In genomic region chr14:23361320-23361719, GRCh38 we compare ENCODE assay signal across 13 cellular contexts. TPM values are rescaled to one million over a fixed set of nuclear protein-coding genes. Genes with fewer than 3 reads are reported as not detected.
DNase-seq lines count a peak whose midpoint lies in the region; ATAC-seq, FAIRE-seq and TF ChIP-seq lines count a peak whose summit lies in the region.
"Had no signal": no experiment of that assay in that cellular context is flagged by ENCODE, and none has a peak within 500 bp of the region (broad histone marks: within the 10 kb centered on the region; RNA-seq: fewer than 3 reads in every experiment).

No MANE protein-coding gene starts in this region.

- H2AK5ac ChIP-seq in IMR-90 (ENCODE audit: low read depth, low read length): no peak overlapping the region

- H3K4me2 ChIP-seq in IMR-90 (ENCODE audit: low read depth, low read length) (no peak overlapping the region), neural progenitor cell (peak overlapping the region; percentile 10)

- no peaks in the 10 kb centered on the region for H3K9me3 Mint-ChIP-seq in neural progenitor cell

- no peak overlapping the region for H4K5ac ChIP-seq in IMR-90 (ENCODE audit: low read depth, low read length)

- H3F3A ChIP-seq in neural progenitor cell (ENCODE audit: low read depth): peaks cover 60% of the 10 kb centered on the region

- no peak for TF ChIP-seq RAD21 in IMR-90 (IDR thresholded peaks at IDR 0.05; ENCODE audit: low read length)

- H3K14ac ChIP-seq in IMR-90 (replicated peaks; ENCODE audit: low read depth, low read length): no peak overlapping the region

- H3K36me3 ChIP-seq in IMR-90 (ENCODE audit: control insufficient read depth, insufficient read depth, low read length) (peaks cover 30% of the 10 kb centered on the region), neural progenitor cell (peaks cover 3% of the 10 kb centered on the region)

- CTCF ChIA-PET in IMR-90 (lab: Yijun Ruan, JAX): interaction anchor here (2.5 kb wide), 1 partner anchor 9 kb away, joined by 8 read pairs; the partner anchor contains the start of gene SLC22A17

- H3K27me3 ChIP-seq in IMR-90 (ENCODE audit: control insufficient read depth, insufficient read depth, low read length): no peaks in the 10 kb centered on the region
- H3K27me3 ChIP-seq in neural progenitor cell: no peaks in the 10 kb centered on the region

- 0 out of 2 replicates have a peak, but pooled peaks have one; percentile 21 for TF ChIP-seq POLR2A in IMR-90 (IDR thresholded peaks at IDR 0.05; ENCODE audit: low read depth, low read length)

- H3K4me3 ChIP-seq in IMR-90 (ENCODE audit: insufficient read depth, low read depth, low read length) (no peak overlapping the region), neural progenitor cell (no peak overlapping the region)

- H3K27me3 Mint-ChIP-seq in neural progenitor cell (ENCODE audit: insufficient read depth, low read depth): peaks cover 9% of the 10 kb centered on the region

- dilution Hi-C loops in IMR-90 (cut with HindIII; ENCODE audit: low sequenced_read_pairs, unreplicated experiment): no loop called here

- H4K20me1 ChIP-seq in IMR-90 (ENCODE audit: insufficient read depth, low read length) (peaks cover 12% of the 10 kb centered on the region; the same call in 1 of the 2 replicates), neural progenitor cell (ENCODE audit: low read depth) (peaks cover 68% of the 10 kb centered on the region)

- H3K4me1 ChIP-seq in IMR-90 (ENCODE audit: control insufficient read depth, insufficient read depth, low read length) (peaks cover 4% of the 10 kb centered on the region), neural progenitor cell (peaks cover 19% of the 10 kb centered on the region)

- H3K18ac ChIP-seq in IMR-90 (ENCODE audit: low read depth, low read length): no peak overlapping the region

- no peak overlapping the region for H4K91ac ChIP-seq in IMR-90 (ENCODE audit: insufficient read depth, low read depth, low read length)

- in situ Hi-C loops in IMR-90 (cut with MboI; ENCODE audit: low sequenced_read_pairs): no loop called here

- H3K23ac ChIP-seq in IMR-90 (ENCODE audit: low read depth, low read length): no peak overlapping the region

- H3K4me1 Mint-ChIP-seq in neural progenitor cell: peaks cover 36% of the 10 kb centered on the region

- H2BK5ac ChIP-seq in IMR-90 (ENCODE audit: low read depth, low read length, poor library complexity, severe bottlenecking): no peak overlapping the region

- POLR2A ChIA-PET in IMR-90 (lab: Charles Lee; ENCODE audit: unreplicated experiment): no interaction called here

- H3K4me3 Mint-ChIP-seq in neural progenitor cell: no peak overlapping the region

- DNase-seq in Ammon's horn (ENCODE audit: low spot score): peak; percentile 68
- peak; percentile 79 for DNase-seq in IMR-90
- peak; percentile 59 for DNase-seq in fibroblast of gingiva (ENCODE audit: low read depth)
- no peak for DNase-seq in neural progenitor cell (ENCODE audit: low spot score)
- DNase-seq in D721Med (ENCODE audit: insufficient read length, low spot score): no peak
- no peak for DNase-seq in DMS153 treated with DMSO at 0.1 percent for 48 hours (lab: John Stamatoyannopoulos, UW; ENCODE audit: unreplicated experiment)
- no peak for DNase-seq in activated CD4-positive, CD25-positive, alpha-beta regulatory T cell (lab: John Stamatoyannopoulos, UW)
- DNase-seq in NCI-H526 (lab: John Stamatoyannopoulos, UW): no peak
- DNase-seq: NCI-H1417 treated with DMSO at 0.1 percent for 48 hours; stimulated activated naive CD4-positive, alpha-beta T cell; T-helper 1 cell had no signal

- FAIRE-seq in D721Med (lab: Jason Lieb, UNC): no peak
- FAIRE-seq: colon, HTR-8/SVneo had no signal

- H2AFZ ChIP-seq in IMR-90 (replicated peaks; ENCODE audit: low read length, poor library complexity): no peak overlapping the region
- no peak overlapping the region for H2AFZ ChIP-seq in neural progenitor cell (replicated peaks)

- no peak overlapping the region for H3K9ac ChIP-seq in IMR-90 (ENCODE audit: low read depth, low read length)
- no peak overlapping the region for H3K9ac ChIP-seq in neural progenitor cell

- no peak overlapping the region for H2BK20ac ChIP-seq in IMR-90 (ENCODE audit: low read depth, low read length)

- no peak overlapping the region for H2BK120ac ChIP-seq in IMR-90 (ENCODE audit: low read depth, low read length)

- BruUV-seq in IMR-90 (replicated peaks; lab: Mats Ljungman, UMichigan): no TSS peak

- no peak overlapping the region for H3K27ac Mint-ChIP-seq in neural progenitor cell

- H3K36me3 Mint-ChIP-seq in neural progenitor cell: peaks cover 23% of the 10 kb centered on the region

- no peaks in the 10 kb centered on the region for H3K9me3 ChIP-seq in IMR-90 (ENCODE audit: control insufficient read depth, insufficient read depth, low read length)
- H3K9me3 ChIP-seq in neural progenitor cell (ENCODE audit: low read depth): no peaks in the 10 kb centered on the region

- peaks cover 5% of the 10 kb centered on the region; the same call in 1 of the 2 replicates for H3K9me1 ChIP-seq in IMR-90 (ENCODE audit: insufficient read depth, low read length)

- H2BK15ac ChIP-seq in IMR-90 (ENCODE audit: low read depth, low read length): no peak overlapping the region

- no peak overlapping the region for H3K4ac ChIP-seq in IMR-90 (ENCODE audit: low read depth, low read length)

- no peak for ATAC-seq in IMR-90 (ENCODE audit: low read depth)

- no peak overlapping the region for H3K56ac ChIP-seq in IMR-90 (ENCODE audit: extremely low read depth, insufficient read depth, low read length)

- no peak overlapping the region for H2AK9ac ChIP-seq in IMR-90 (replicated peaks; ENCODE audit: low read depth, low read length, poor library complexity)

- intact Hi-C loops in IMR-90 (cut with micrococcal nuclease): no loop called here

- no peak for TF ChIP-seq CTCF in IMR-90 (conservative IDR thresholded peaks at IDR 0.05; ENCODE audit: low read depth, low read length)
- no peak for TF ChIP-seq CTCF in neural progenitor cell (IDR thresholded peaks at IDR 0.05)
- TF ChIP-seq CTCF in D721Med (IDR thresholded peaks at IDR 0.05; ENCODE audit: insufficient read depth, missing control alignments): no peak

- peaks cover 13 to 37% of the 10 kb centered on the region in 2 experiments; a peak in 3 of 4 replicates for H3K79me1 ChIP-seq in IMR-90 (ENCODE audit: low read depth in 1 of 2, low read length in 2 of 2)

- H3K79me2 ChIP-seq in neural progenitor cell (ENCODE audit: low read depth): peaks cover 52% of the 10 kb centered on the region

- H4K8ac ChIP-seq in IMR-90 (ENCODE audit: low read depth in 2 of 2, low read length in 2 of 2): no peak overlapping the region

- no peak overlapping the region for H3K27ac ChIP-seq in IMR-90 (ENCODE audit: insufficient read depth, low read length)
- H3K27ac ChIP-seq in neural progenitor cell: peak overlapping the region; percentile 7

TF ChIP-seq in IMR-90, 13 proteins besides CTCF, POLR2A, EP300 and RAD21:
- TF ChIP-seq FOS (IDR thresholded peaks at IDR 0.05; ENCODE audit: low read depth, low read length) (no peak), CEBPB (IDR thresholded peaks at IDR 0.05; ENCODE audit: low read depth, low read length) (peak; percentile 73), CHD1 (IDR thresholded peaks at IDR 0.05; ENCODE audit: low read depth, low read length) (no peak)

RNA-seq across cellular contexts. Expression of gene EFS, which starts 3.7 kb away (rescaled TPM):
- total RNA-seq in IMR-90 (2012; rRNA removed): 2.2 and 2.5 TPM in 2 replicates
- polyA plus RNA-seq in IMR-90 (2012; rRNA removed): 11.6 and 13.3 TPM in 2 replicates
- 7.2 and 13.1 TPM in 2 replicates for polyA plus RNA-seq in IMR-90 (2012; cell fraction: cytosol; rRNA removed)
- polyA plus RNA-seq in IMR-90 (2012; cell fraction: nucleus; rRNA removed; ENCODE audit: low replicate concordance): 34.4 and 64.4 TPM in 2 replicates
- 21.7 and 74.3 TPM in 2 replicates for total RNA-seq in neural progenitor cell (ENCODE audit: low replicate concordance)

RNA-seq across cellular contexts. Expression of gene SLC22A17, which starts 8.6 kb away (rescaled TPM):
- 6.4 and 6.6 TPM in 2 replicates for total RNA-seq in IMR-90 (2012; rRNA removed)
- polyA plus RNA-seq in IMR-90 (2012; rRNA removed): 35.6 and 36.0 TPM in 2 replicates
- polyA plus RNA-seq in IMR-90 (2012; cell fraction: cytosol; rRNA removed): 17.0 and 43.1 TPM in 2 replicates
- 161 and 357 TPM in 2 replicates for polyA plus RNA-seq in IMR-90 (2012; cell fraction: nucleus; rRNA removed; ENCODE audit: low replicate concordance)
- total RNA-seq in neural progenitor cell (ENCODE audit: low replicate concordance): 22.2 and 80.8 TPM in 2 replicates

RNA-seq across cellular contexts. Expression of gene IL25, which starts 11.3 kb away (rescaled TPM):
- total RNA-seq in IMR-90 (2012; rRNA removed) (not detected in 2 replicates), neural progenitor cell (ENCODE audit: low replicate concordance) (not detected in 2 replicates)
- polyA plus RNA-seq in IMR-90 (2012; rRNA removed): not detected in 2 replicates
- not detected in 2 replicates for polyA plus RNA-seq in IMR-90 (2012; cell fraction: cytosol; rRNA removed)
- polyA plus RNA-seq in IMR-90 (2012; cell fraction: nucleus; rRNA removed; ENCODE audit: low replicate concordance): not detected in 2 replicates

RNA-seq across cellular contexts. Expression of gene CMTM5, which starts 15.5 kb away (rescaled TPM):
- total RNA-seq in IMR-90 (2012; rRNA removed) (not detected in 2 replicates), neural progenitor cell (ENCODE audit: low replicate concordance) (4.3 and 6.9 TPM in 2 replicates)
- polyA plus RNA-seq in IMR-90 (2012; rRNA removed): 0.07 and 0.11 TPM in 2 replicates
- polyA plus RNA-seq in IMR-90 (2012; cell fraction: cytosol; rRNA removed): 0.27 TPM in 1 of 2 replicates, not detected in the other
- polyA plus RNA-seq in IMR-90 (2012; cell fraction: nucleus; rRNA removed; ENCODE audit: low replicate concordance): 0.23 and 0.30 TPM in 2 replicates

RNA-seq across cellular contexts. Expression of gene PABPN1, which starts 40.1 kb away (rescaled TPM):
- total RNA-seq in IMR-90 (2012; rRNA removed) (74.4 and 104 TPM in 2 replicates), neural progenitor cell (ENCODE audit: low replicate concordance) (264 and 298 TPM in 2 replicates)
- polyA plus RNA-seq in IMR-90 (2012; rRNA removed): 192 and 211 TPM in 2 replicates
- polyA plus RNA-seq in IMR-90 (2012; cell fraction: cytosol; rRNA removed): 68.9 and 112 TPM in 2 replicates
- polyA plus RNA-seq in IMR-90 (2012; cell fraction: nucleus; rRNA removed; ENCODE audit: low replicate concordance): 620 and 1,496 TPM in 2 replicates

Comparison
In these comparisons a context has a peak if more than half of its experiments do, and no peak if none do; other contexts are left out.
1. DNase-seq: peak in Ammon's horn (single experiment), IMR-90 (single experiment) and fibroblast of gingiva (single experiment); none in neural progenitor cell (single experiment), D721Med (single experiment), DMS153 treated with DMSO at 0.1 percent for 48 hours (single experiment), activated CD4-positive, CD25-positive, alpha-beta regulatory T cell (0 of 4) and NCI-H526 (0 of 2).